Comparison of ENCODE assay signal across 1 cellular context in genomic region chr18:70172225-70172624, GRCh38.
TF ChIP-seq lines count a peak whose summit lies in the region.

No MANE protein-coding gene starts in this region.

TF ChIP-seq in GM23338, 12 proteins besides CTCF, POLR2A, EP300 and RAD21 (continued from another document):
- no peak for TF ChIP-seq ZNF462 (CRISPR knock-in tag; IDR thresholded peaks at IDR 0.05)
